ENCODE assay signal across 9 cellular contexts in the genomic region with DNA sequence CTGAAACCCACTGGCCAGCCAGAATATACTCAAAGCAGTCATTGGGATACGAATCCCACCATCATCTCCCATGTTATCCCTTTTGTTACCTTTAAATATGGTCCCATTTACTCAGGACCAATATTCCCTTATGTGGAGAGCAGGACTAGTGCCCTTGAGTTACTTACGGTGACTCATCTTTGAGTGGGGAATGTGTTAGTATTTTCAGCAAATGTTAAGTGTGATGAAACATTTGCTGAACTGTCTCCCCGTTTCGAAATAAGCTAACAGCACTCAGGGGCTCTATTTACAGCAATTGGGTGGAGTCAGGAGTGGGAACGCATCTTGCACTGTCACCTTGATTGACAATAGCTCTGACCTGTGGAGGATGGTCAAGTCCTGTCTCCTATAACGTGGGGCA.
A peak's percentile ranks its signal among the peaks of the same experiment; 100 is the strongest.
DNase-seq lines count a peak whose midpoint lies in the region; ATAC-seq and TF ChIP-seq lines count a peak whose summit lies in the region.
"Had no signal": no experiment of that assay in that cellular context is flagged by ENCODE, and none has a peak within 500 bp of the region (broad histone marks: within the 10 kb centered on the region; RNA-seq: fewer than 3 reads in every experiment).

No MANE protein-coding gene starts in this region.

- H3K27me3 Mint-ChIP-seq in activated T-cell treated with anti-CD3 and anti-CD28 coated beads, Interleukin-2, amount 50 U/mL, for 4 hours (ENCODE audit: low read depth) = no peaks in the 10 kb centered on the region
- H3K27me3 Mint-ChIP-seq in WTC11 (ENCODE audit: low read depth) = peaks cover 7% of the 10 kb centered on the region

- no peak overlapping the region for H3K27ac Mint-ChIP-seq in WTC11

- H3K4me1 ChIP-seq in right cardiac atrium (ENCODE audit: control insufficient read depth, insufficient read depth, low read length) (no peaks in the 10 kb centered on the region), upper lobe of right lung (no peaks in the 10 kb centered on the region)

- WGBS in right cardiac atrium = 59% methylated on average over 6 of the region's 6 CpGs

- no peaks in the 10 kb centered on the region for H3K36me3 ChIP-seq in upper lobe of right lung

- TF ChIP-seq CTCF in WTC11 (IDR thresholded peaks at IDR 0.05) (no peak), upper lobe of right lung (IDR thresholded peaks at IDR 0.05) (no peak)

- H3K4me3 ChIP-seq in right cardiac atrium (ENCODE audit: low read length) = no peak overlapping the region
- H3K4me3 ChIP-seq in upper lobe of right lung = no peak overlapping the region

- no peaks in the 10 kb centered on the region for H3K9me3 ChIP-seq in right cardiac atrium (ENCODE audit: control insufficient read depth, low read length)
- H3K9me3 ChIP-seq in upper lobe of right lung = no peaks in the 10 kb centered on the region

- H3K27ac ChIP-seq in right cardiac atrium (ENCODE audit: low read length) = no peak overlapping the region
- peak overlapping the region; percentile 67 for H3K27ac ChIP-seq in upper lobe of right lung
- H3K27ac ChIP-seq: VCaP had no signal

- ATAC-seq in activated T-cell treated with anti-CD3 and anti-CD28 coated beads, Interleukin-2, amount 50 U/mL, for 4 hours = peak; percentile 51 to 64
- ATAC-seq in WTC11 (no peak), right cardiac atrium (peak; percentile 43 to 65), upper lobe of right lung (peak; percentile 64), GM18498 (IDR thresholded peaks at IDR 0.05; ENCODE audit: unreplicated experiment) (no peak)

- no peaks in the 10 kb centered on the region for H3K9me3 Mint-ChIP-seq in activated T-cell treated with anti-CD3 and anti-CD28 coated beads, Interleukin-2, amount 50 U/mL, for 4 hours
- no peaks in the 10 kb centered on the region for H3K9me3 Mint-ChIP-seq in WTC11

- no peaks in the 10 kb centered on the region for H3K36me3 Mint-ChIP-seq in activated T-cell treated with anti-CD3 and anti-CD28 coated beads, Interleukin-2, amount 50 U/mL, for 4 hours (ENCODE audit: insufficient read depth)
- H3K36me3 Mint-ChIP-seq in WTC11 = no peaks in the 10 kb centered on the region

- no peak overlapping the region for H3K4me3 Mint-ChIP-seq in activated T-cell treated with anti-CD3 and anti-CD28 coated beads, Interleukin-2, amount 50 U/mL, for 4 hours
- H3K4me3 Mint-ChIP-seq in WTC11 = no peak overlapping the region

- H3K27me3 ChIP-seq in right cardiac atrium (ENCODE audit: control insufficient read depth, insufficient read depth) (no peaks in the 10 kb centered on the region), upper lobe of right lung (no peaks in the 10 kb centered on the region)

- CTCF ChIA-PET in WTC11 (lab: Charles Lee) = interaction anchor here (1.0 to 1.5 kb wide), 6 partner anchors 9 to 70 kb away, joined by 3 to 7 read pairs (median 4); partner anchors contain the start of gene CTSL

- DNase-seq in activated T-cell treated with anti-CD3 and anti-CD28 coated beads, Interleukin-2, amount 50 U/mL, for 4 hours = no peak
- DNase-seq in activated T-cell treated with anti-CD3 and anti-CD28 coated beads, Interleukin-2, amount 50 U/mL, for 48 hours = no peak
- DNase-seq in WTC11 (ENCODE audit: low spot score) (no peak), right cardiac atrium (no peak), upper lobe of right lung (no peak), NCI-H69 (lab: John Stamatoyannopoulos, UW) (no peak)
- no peak for DNase-seq in activated CD4-positive, alpha-beta T cell treated with anti-CD3 and anti-CD28 coated beads, Interleukin-2, amount 50 U/mL, for 4 hours

- intact Hi-C loops in right cardiac atrium (cut with DNase I) = no loop called here
- intact Hi-C loops in upper lobe of right lung (cut with DNase I) = no loop called here

- H3K4me1 Mint-ChIP-seq in activated T-cell treated with anti-CD3 and anti-CD28 coated beads, Interleukin-2, amount 50 U/mL, for 4 hours (ENCODE audit: low read depth) = peaks cover 20% of the 10 kb centered on the region
- no peaks in the 10 kb centered on the region for H3K4me1 Mint-ChIP-seq in WTC11

- POLR2A ChIA-PET in WTC11 (lab: Charles Lee) = no interaction called here

TF ChIP-seq in WTC11, 78 proteins besides CTCF, POLR2A, EP300 and RAD21:
- TF ChIP-seq RELA (CRISPR knock-in tag; IDR thresholded peaks at IDR 0.05; ENCODE audit: borderline replicate concordance) (no peak), GABPB1 (CRISPR knock-in tag; IDR thresholded peaks at IDR 0.05) (peak; percentile 90)

Comparison
In these comparisons a context has a peak if more than half of its experiments do, and no peak if none do; other contexts are left out.
1. ATAC-seq: peak in activated T-cell treated with anti-CD3 and anti-CD28 coated beads, Interleukin-2, amount 50 U/mL, for 4 hours (2 of 2), right cardiac atrium (2 of 2) and upper lobe of right lung (single experiment); none in WTC11 (single experiment) and GM18498 (single experiment).